In genomic region chr2:47078541-47079482, GRCh38 we compare ENCODE assay signal across 1 cellular context.
TF ChIP-seq lines count a peak whose summit lies in the region.

No MANE protein-coding gene starts in this region.

TF ChIP-seq in K562, 482 proteins besides CTCF, POLR2A, EP300 and RAD21 (continued from another document and continues in another):
- TF ChIP-seq SAFB2 (IDR thresholded peaks at IDR 0.05; ENCODE audit: borderline replicate concordance, low read depth, low read length, severe bottlenecking) (no peak), NUFIP1 (IDR thresholded peaks at IDR 0.05; ENCODE audit: partially characterized antibody) (no peak), MGA (IDR thresholded peaks at IDR 0.05) (no peak), ELF1 (tag; IDR thresholded peaks at IDR 0.05) (no peak), ZC3H8 (IDR thresholded peaks at IDR 0.05) (no peak), CSDE1 (IDR thresholded peaks at IDR 0.05) (no peak), LEF1 (IDR thresholded peaks at IDR 0.05) (peak; percentile 57; the same call in 1 of the 2 replicates), BRCA1 (IDR thresholded peaks at IDR 0.05) (no peak), BRCA1 (CRISPR knock-in tag; IDR thresholded peaks at IDR 0.05) (no peak), ARNT (IDR thresholded peaks at IDR 0.05) (peak in 1 of 2 experiments; percentile 86; a peak in 2 of 4 replicates), ETS1 (conservative IDR thresholded peaks at IDR 0.05; ENCODE audit: control insufficient read depth, low read depth, low read length) (no peak), HLTF (IDR thresholded peaks at IDR 0.05) (no peak), ZNF175 (CRISPR knock-in tag; IDR thresholded peaks at IDR 0.05; ENCODE audit: low read depth) (no peak), YY1 (IDR thresholded peaks at IDR 0.05; ENCODE audit: borderline replicate concordance in 1 of 3, control insufficient read depth in 1 of 3, extremely low read depth in 1 of 3, insufficient read depth in 3 of 3, insufficient read length in 1 of 3, insufficient replicate concordance in 2 of 3, low read depth in 1 of 3, low read length in 2 of 3) (no peak), ZNF212 (CRISPR knock-in tag; IDR thresholded peaks at IDR 0.05) (no peak), MBD2 (IDR thresholded peaks at IDR 0.05; ENCODE audit: borderline replicate concordance, low read depth) (peak; percentile 24; the same call in 1 of the 2 replicates), BACH1 (tag; IDR thresholded peaks at IDR 0.05) (no peak), ARID2 (IDR thresholded peaks at IDR 0.05) (no peak), HEY1 (CRISPR knock-in tag; IDR thresholded peaks at IDR 0.05; ENCODE audit: borderline replicate concordance) (no peak), SNAPC5 (CRISPR knock-in tag; IDR thresholded peaks at IDR 0.05) (no peak), DACH1 (IDR thresholded peaks at IDR 0.05; ENCODE audit: partially characterized antibody) (peak; percentile 34), ZNF77 (CRISPR knock-in tag; IDR thresholded peaks at IDR 0.05) (no peak), ZNF764 (CRISPR knock-in tag; IDR thresholded peaks at IDR 0.05; ENCODE audit: low read depth) (no peak), BRF1 (IDR thresholded peaks at IDR 0.05; ENCODE audit: borderline replicate concordance, extremely low read depth, insufficient read length) (no peak), E2F6 (IDR thresholded peaks at IDR 0.05; ENCODE audit: borderline replicate concordance in 1 of 2, extremely low read depth in 1 of 2, insufficient read depth in 1 of 2, insufficient read length in 1 of 2, low read depth in 1 of 2, low read length in 1 of 2, poor library complexity in 1 of 2, severe bottlenecking in 1 of 2) (no peak), MTA1 (IDR thresholded peaks at IDR 0.05; ENCODE audit: borderline replicate concordance) (peak; percentile 79; the same call in 1 of the 2 replicates), CREB1 (IDR thresholded peaks at IDR 0.05) (no peak), CREB1 (CRISPR knock-in tag; IDR thresholded peaks at IDR 0.05) (no peak), ILK (tag; IDR thresholded peaks at IDR 0.05; ENCODE audit: borderline replicate concordance, low read depth) (no peak), GATA2 (CRISPR knock-in tag; IDR thresholded peaks at IDR 0.05) (peak; percentile 92), CAMTA2 (CRISPR knock-in tag; conservative IDR thresholded peaks at IDR 0.05) (no peak), ZNF436 (CRISPR knock-in tag; IDR thresholded peaks at IDR 0.05) (no peak), ZNF76 (CRISPR knock-in tag; IDR thresholded peaks at IDR 0.05; ENCODE audit: borderline replicate concordance) (no peak), ZNF232 (CRISPR knock-in tag; IDR thresholded peaks at IDR 0.05) (no peak), KLF16 (IDR thresholded peaks at IDR 0.05) (peak; percentile 79), WHSC1 (IDR thresholded peaks at IDR 0.05; ENCODE audit: low read length) (no peak), NCOA6 (IDR thresholded peaks at IDR 0.05) (no peak), PHF20 (IDR thresholded peaks at IDR 0.05; ENCODE audit: partially characterized antibody) (no peak), PHF21A (IDR thresholded peaks at IDR 0.05; ENCODE audit: borderline replicate concordance, low read depth) (no peak), CCNT2 (IDR thresholded peaks at IDR 0.05; ENCODE audit: borderline replicate concordance, extremely low read depth, insufficient read length, low read depth, low read length) (peak; percentile 66), CHD4 (IDR thresholded peaks at IDR 0.05; ENCODE audit: insufficient read depth, insufficient replicate concordance, low read depth, low read length, poor library complexity, severe bottlenecking) (no peak), SRSF1 (IDR thresholded peaks at IDR 0.05; ENCODE audit: low read depth, low read length) (no peak), TOE1 (IDR thresholded peaks at IDR 0.05; ENCODE audit: borderline replicate concordance) (no peak), TOE1 (CRISPR knock-in tag; IDR thresholded peaks at IDR 0.05; ENCODE audit: borderline replicate concordance, low read depth) (no peak), NR1H2 (CRISPR knock-in tag; IDR thresholded peaks at IDR 0.05) (no peak), ZNF444 (CRISPR knock-in tag; IDR thresholded peaks at IDR 0.05) (no peak)
- TF ChIP-seq, protein P1, sequence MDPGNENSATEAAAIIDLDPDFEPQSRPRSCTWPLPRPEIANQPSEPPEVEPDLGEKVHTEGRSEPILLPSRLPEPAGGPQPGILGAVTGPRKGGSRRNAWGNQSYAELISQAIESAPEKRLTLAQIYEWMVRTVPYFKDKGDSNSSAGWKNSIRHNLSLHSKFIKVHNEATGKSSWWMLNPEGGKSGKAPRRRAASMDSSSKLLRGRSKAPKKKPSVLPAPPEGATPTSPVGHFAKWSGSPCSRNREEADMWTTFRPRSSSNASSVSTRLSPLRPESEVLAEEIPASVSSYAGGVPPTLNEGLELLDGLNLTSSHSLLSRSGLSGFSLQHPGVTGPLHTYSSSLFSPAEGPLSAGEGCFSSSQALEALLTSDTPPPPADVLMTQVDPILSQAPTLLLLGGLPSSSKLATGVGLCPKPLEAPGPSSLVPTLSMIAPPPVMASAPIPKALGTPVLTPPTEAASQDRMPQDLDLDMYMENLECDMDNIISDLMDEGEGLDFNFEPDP (CRISPR knock-in tag; IDR thresholded peaks at IDR 0.05): no peak
- TF ChIP-seq, protein P2, sequence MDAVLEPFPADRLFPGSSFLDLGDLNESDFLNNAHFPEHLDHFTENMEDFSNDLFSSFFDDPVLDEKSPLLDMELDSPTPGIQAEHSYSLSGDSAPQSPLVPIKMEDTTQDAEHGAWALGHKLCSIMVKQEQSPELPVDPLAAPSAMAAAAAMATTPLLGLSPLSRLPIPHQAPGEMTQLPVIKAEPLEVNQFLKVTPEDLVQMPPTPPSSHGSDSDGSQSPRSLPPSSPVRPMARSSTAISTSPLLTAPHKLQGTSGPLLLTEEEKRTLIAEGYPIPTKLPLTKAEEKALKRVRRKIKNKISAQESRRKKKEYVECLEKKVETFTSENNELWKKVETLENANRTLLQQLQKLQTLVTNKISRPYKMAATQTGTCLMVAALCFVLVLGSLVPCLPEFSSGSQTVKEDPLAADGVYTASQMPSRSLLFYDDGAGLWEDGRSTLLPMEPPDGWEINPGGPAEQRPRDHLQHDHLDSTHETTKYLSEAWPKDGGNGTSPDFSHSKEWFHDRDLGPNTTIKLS (IDR thresholded peaks at IDR 0.05; ENCODE audit: borderline replicate concordance, low read depth): no peak
- TF ChIP-seq, protein P3, sequence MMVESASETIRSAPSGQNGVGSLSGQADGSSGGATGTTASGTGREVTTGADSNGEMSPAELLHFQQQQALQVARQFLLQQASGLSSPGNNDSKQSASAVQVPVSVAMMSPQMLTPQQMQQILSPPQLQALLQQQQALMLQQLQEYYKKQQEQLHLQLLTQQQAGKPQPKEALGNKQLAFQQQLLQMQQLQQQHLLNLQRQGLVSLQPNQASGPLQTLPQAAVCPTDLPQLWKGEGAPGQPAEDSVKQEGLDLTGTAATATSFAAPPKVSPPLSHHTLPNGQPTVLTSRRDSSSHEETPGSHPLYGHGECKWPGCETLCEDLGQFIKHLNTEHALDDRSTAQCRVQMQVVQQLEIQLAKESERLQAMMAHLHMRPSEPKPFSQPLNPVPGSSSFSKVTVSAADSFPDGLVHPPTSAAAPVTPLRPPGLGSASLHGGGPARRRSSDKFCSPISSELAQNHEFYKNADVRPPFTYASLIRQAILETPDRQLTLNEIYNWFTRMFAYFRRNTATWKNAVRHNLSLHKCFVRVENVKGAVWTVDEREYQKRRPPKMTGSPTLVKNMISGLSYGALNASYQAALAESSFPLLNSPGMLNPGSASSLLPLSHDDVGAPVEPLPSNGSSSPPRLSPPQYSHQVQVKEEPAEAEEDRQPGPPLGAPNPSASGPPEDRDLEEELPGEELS (CRISPR knock-in tag; IDR thresholded peaks at IDR 0.05; ENCODE audit: borderline replicate concordance): no peak
